Comparison of ENCODE assay signal across 1 cellular context in genomic region chr19:18282021-18282787, GRCh38.
TF ChIP-seq lines count a peak whose summit lies in the region.

No MANE protein-coding gene starts in this region.

TF ChIP-seq in HepG2, 621 proteins besides CTCF, POLR2A, EP300 and RAD21 (continued from another document and continues in another):
- TF ChIP-seq SSRP1 (CRISPR knock-in tag; IDR thresholded peaks at IDR 0.05) (0 out of 2 replicates have a peak, but pooled peaks have one; percentile 1), ZNF468 (CRISPR knock-in tag; IDR thresholded peaks at IDR 0.05) (peak; percentile 49; the same call in 1 of the 2 replicates), PHF21A (CRISPR knock-in tag; IDR thresholded peaks at IDR 0.05) (peak; percentile 21; the same call in 1 of the 2 replicates), ADNP (CRISPR knock-in tag; IDR thresholded peaks at IDR 0.05) (no peak), GRHL1 (CRISPR knock-in tag; conservative IDR thresholded peaks at IDR 0.05) (no peak), PRDM15 (CRISPR knock-in tag; IDR thresholded peaks at IDR 0.05) (no peak), RFXAP (CRISPR knock-in tag; IDR thresholded peaks at IDR 0.05; ENCODE audit: borderline replicate concordance) (no peak), ZNF382 (CRISPR knock-in tag; IDR thresholded peaks at IDR 0.05; ENCODE audit: borderline replicate concordance) (no peak), NFIB (CRISPR knock-in tag; IDR thresholded peaks at IDR 0.05; ENCODE audit: borderline replicate concordance) (no peak), SAP130 (CRISPR knock-in tag; IDR thresholded peaks at IDR 0.05; ENCODE audit: low read depth) (peak; percentile 63; the same call in 1 of the 2 replicates), CSRNP2 (CRISPR knock-in tag; conservative IDR thresholded peaks at IDR 0.05; ENCODE audit: low read depth) (0 out of 2 replicates have a peak, but pooled peaks have one; percentile 57), ZNF703 (CRISPR knock-in tag; IDR thresholded peaks at IDR 0.05; ENCODE audit: borderline replicate concordance) (no peak), TARDBP (CRISPR knock-in tag; IDR thresholded peaks at IDR 0.05) (peak; percentile 13; the same call in 1 of the 2 replicates), ELF4 (CRISPR knock-in tag; IDR thresholded peaks at IDR 0.05; ENCODE audit: borderline replicate concordance) (no peak), XBP1 (CRISPR knock-in tag; IDR thresholded peaks at IDR 0.05) (no peak), ZNF264 (CRISPR knock-in tag; IDR thresholded peaks at IDR 0.05) (no peak), GATAD2A (CRISPR knock-in tag; IDR thresholded peaks at IDR 0.05) (no peak; the same call in 1 of the 2 replicates), ZNF124 (CRISPR knock-in tag; IDR thresholded peaks at IDR 0.05) (0 out of 2 replicates have a peak, but pooled peaks have one; percentile 12), RNF2 (conservative IDR thresholded peaks at IDR 0.05; ENCODE audit: low read depth) (no peak), ATF6 (CRISPR knock-in tag; conservative IDR thresholded peaks at IDR 0.05) (no peak), SRSF1 (optimal IDR thresholded peaks at IDR 0.05; ENCODE audit: low read depth, low read length) (peak; percentile 7), ETS1 (CRISPR knock-in tag; IDR thresholded peaks at IDR 0.05) (no peak), U2AF1 (optimal IDR thresholded peaks at IDR 0.05; ENCODE audit: low read depth, low read length) (no peak), ATM (IDR thresholded peaks at IDR 0.05; ENCODE audit: borderline replicate concordance) (no peak), ZBTB7A (CRISPR knock-in tag; IDR thresholded peaks at IDR 0.05) (0 out of 2 replicates have a peak, but pooled peaks have one; percentile 15), TBL1XR1 (IDR thresholded peaks at IDR 0.05; ENCODE audit: borderline replicate concordance, low read length, partially characterized antibody) (no peak), CSRNP1 (CRISPR knock-in tag; IDR thresholded peaks at IDR 0.05) (no peak), SKI (IDR thresholded peaks at IDR 0.05; ENCODE audit: partially characterized antibody) (no peak), ZNF850 (CRISPR knock-in tag; conservative IDR thresholded peaks at IDR 0.05) (0 out of 2 replicates have a peak, but pooled peaks have one; percentile 48), USF2 (IDR thresholded peaks at IDR 0.05; ENCODE audit: low read depth, low read length) (no peak), USF2 (CRISPR knock-in tag; IDR thresholded peaks at IDR 0.05; ENCODE audit: borderline replicate concordance) (no peak), ZSCAN9 (CRISPR knock-in tag; IDR thresholded peaks at IDR 0.05; ENCODE audit: borderline replicate concordance) (no peak), HMGA1 (CRISPR knock-in tag; conservative IDR thresholded peaks at IDR 0.05) (no peak), GFI1 (CRISPR knock-in tag; IDR thresholded peaks at IDR 0.05; ENCODE audit: borderline replicate concordance) (no peak), ZNF691 (CRISPR knock-in tag; IDR thresholded peaks at IDR 0.05; ENCODE audit: borderline replicate concordance, low read depth) (no peak), ZNF607 (CRISPR knock-in tag; IDR thresholded peaks at IDR 0.05; ENCODE audit: borderline replicate concordance) (no peak; the same call in 1 of the 2 replicates), ZBTB37 (CRISPR knock-in tag; IDR thresholded peaks at IDR 0.05) (no peak), ZNF180 (CRISPR knock-in tag; IDR thresholded peaks at IDR 0.05; ENCODE audit: borderline replicate concordance, low read depth) (no peak), ZNF761 (CRISPR knock-in tag; conservative IDR thresholded peaks at IDR 0.05) (no peak), HMGXB4 (CRISPR knock-in tag; IDR thresholded peaks at IDR 0.05; ENCODE audit: borderline replicate concordance in 1 of 2, low read depth in 1 of 2) (peak in 1 of 2 experiments; percentile 55; a peak in 1 of 4 replicates), SP5 (CRISPR knock-in tag; IDR thresholded peaks at IDR 0.05; ENCODE audit: borderline replicate concordance, low read depth) (no peak; the same call in 1 of the 2 replicates), ZNF547 (CRISPR knock-in tag; IDR thresholded peaks at IDR 0.05) (0 out of 2 replicates have a peak, but pooled peaks have one; percentile 70), SMAD1 (CRISPR knock-in tag; IDR thresholded peaks at IDR 0.05; ENCODE audit: borderline replicate concordance, low read depth) (no peak), BORCS8-MEF2B (CRISPR knock-in tag; IDR thresholded peaks at IDR 0.05) (no peak; the same call in 1 of the 2 replicates)
